ENCODE assay signal across 10 cellular contexts in genomic region chr1:221794079-221794670, GRCh38. TPM values are rescaled to one million over a fixed set of nuclear protein-coding genes. Genes with fewer than 3 reads are reported as not detected.
DNase-seq lines count a peak whose midpoint lies in the region; ATAC-seq and TF ChIP-seq lines count a peak whose summit lies in the region.
"Had no signal": no experiment of that assay in that cellular context is flagged by ENCODE, and none has a peak within 500 bp of the region (broad histone marks: within the 10 kb centered on the region; RNA-seq: fewer than 3 reads in every experiment).

No MANE protein-coding gene starts in this region.

- H4K20me1 ChIP-seq in GM23338 (replicated peaks; ENCODE audit: insufficient read depth), result no peaks in the 10 kb centered on the region

- H3K4me1 Mint-ChIP-seq in CD14-positive monocyte (peaks cover 10% of the 10 kb centered on the region), GM23338 (no peaks in the 10 kb centered on the region), progenitor cell of endocrine pancreas (ENCODE audit: low read depth) (no peaks in the 10 kb centered on the region)
- peaks cover 26% of the 10 kb centered on the region for H3K4me1 Mint-ChIP-seq in activated naive CD8-positive, alpha-beta T cell (ENCODE audit: low read depth)

- no peaks in the 10 kb centered on the region for H3K9me3 ChIP-seq in esophagus squamous epithelium
- H3K9me3 ChIP-seq: neutrophil had no signal

- H3K36me3 Mint-ChIP-seq in CD14-positive monocyte (no peaks in the 10 kb centered on the region), GM23338 (ENCODE audit: low read depth) (no peaks in the 10 kb centered on the region; the same call in 2 of the 3 replicates), progenitor cell of endocrine pancreas (ENCODE audit: insufficient read depth) (no peaks in the 10 kb centered on the region)
- peaks cover under 1% of the 10 kb centered on the region for H3K36me3 Mint-ChIP-seq in activated naive CD8-positive, alpha-beta T cell

- no peaks in the 10 kb centered on the region for H3K79me2 ChIP-seq in GM23338 (replicated peaks; ENCODE audit: insufficient read depth)

- H3K27ac ChIP-seq in GM23338 (ENCODE audit: low read depth), result no peak overlapping the region
- no peak overlapping the region for H3K27ac ChIP-seq in esophagus squamous epithelium
- H3K27ac ChIP-seq: neutrophil had no signal

- no peaks in the 10 kb centered on the region for H3F3A ChIP-seq in GM23338 (replicated peaks; ENCODE audit: low read depth)

- H3K27me3 Mint-ChIP-seq in CD14-positive monocyte (ENCODE audit: low read depth in 3 of 3) (peaks cover 2% of the 10 kb centered on the region in 3 donors), GM23338 (ENCODE audit: insufficient read depth, low read depth, poor library complexity) (no peaks in the 10 kb centered on the region), progenitor cell of endocrine pancreas (peaks cover 5% of the 10 kb centered on the region)
- no peaks in the 10 kb centered on the region for H3K27me3 Mint-ChIP-seq in activated naive CD8-positive, alpha-beta T cell

- H3K4me1 ChIP-seq in GM23338 (ENCODE audit: insufficient read depth) (no peaks in the 10 kb centered on the region), esophagus squamous epithelium (no peaks in the 10 kb centered on the region)

- 36 to 50% methylated on average over 2 of the region's 2 CpGs for WGBS in esophagus squamous epithelium, 2 donors

- H3K27me3 ChIP-seq in GM23338 (ENCODE audit: insufficient read depth) (no peaks in the 10 kb centered on the region), esophagus squamous epithelium (no peaks in the 10 kb centered on the region)
- H3K27me3 ChIP-seq: neutrophil had no signal

- no peaks in the 10 kb centered on the region for H3K36me3 ChIP-seq in GM23338 (ENCODE audit: insufficient read depth)
- no peaks in the 10 kb centered on the region for H3K36me3 ChIP-seq in esophagus squamous epithelium
- H3K36me3 ChIP-seq: neutrophil had no signal

- no peak overlapping the region for H3K4me2 ChIP-seq in GM23338

- no peak for DNase-seq in CD14-positive monocyte (ENCODE audit: low spot score)
- no peak for DNase-seq in GM23338 (ENCODE audit: low spot score)
- DNase-seq in OCI-M2 (lab: John Stamatoyannopoulos, UW; ENCODE audit: unreplicated experiment), result no peak
- DNase-seq in progenitor cell of endocrine pancreas (ENCODE audit: low spot score, unreplicated experiment), result no peak
- DNase-seq in esophagus squamous epithelium (lab: John Stamatoyannopoulos, UW), result no peak
- DNase-seq: activated CD8-positive, alpha-beta memory T cell treated with anti-CD3 and anti-CD28 coated beads, Interleukin-2, amount 50 U/mL, for 48 hours had no signal

- ATAC-seq in GM18909 (IDR thresholded peaks at IDR 0.05; ENCODE audit: poor library complexity, unreplicated experiment) (peak; percentile 62), HG03066 (IDR thresholded peaks at IDR 0.05; ENCODE audit: low read depth, unreplicated experiment) (peak; percentile 40), GM23338 (no peak)

- TF ChIP-seq CTCF in CD14-positive monocyte (IDR thresholded peaks at IDR 0.05) (no peak), GM23338 (conservative IDR thresholded peaks at IDR 0.05; ENCODE audit: low read depth in 2 of 2) (no peak), progenitor cell of endocrine pancreas (IDR thresholded peaks at IDR 0.05; ENCODE audit: unreplicated experiment) (no peak), esophagus squamous epithelium (IDR thresholded peaks at IDR 0.05) (no peak)

- no peak for TF ChIP-seq POLR2A in esophagus squamous epithelium (IDR thresholded peaks at IDR 0.05)

- H3K4me3 ChIP-seq in GM23338 (no peak overlapping the region), esophagus squamous epithelium (no peak overlapping the region)

- H3K4me3 Mint-ChIP-seq in CD14-positive monocyte (peak overlapping the region in 1 of 2 donors; percentile 32), GM23338 (no peak overlapping the region), progenitor cell of endocrine pancreas (ENCODE audit: low read depth) (no peak overlapping the region)
- H3K4me3 Mint-ChIP-seq in activated naive CD8-positive, alpha-beta T cell, result peak overlapping the region; percentile 51

- H3K9me2 ChIP-seq in GM23338 (ENCODE audit: insufficient read depth), result 0 out of 2 replicates have a peak, but pooled peaks cover 4% of the 10 kb centered on the region

- H2AFZ ChIP-seq in GM23338, result no peak overlapping the region

- H3K27ac Mint-ChIP-seq in CD14-positive monocyte (peak overlapping the region in 4 of 7 donors; percentile 10 to 81 (median 46)), GM23338 (no peak overlapping the region), progenitor cell of endocrine pancreas (no peak overlapping the region)
- H3K27ac Mint-ChIP-seq in activated naive CD8-positive, alpha-beta T cell, result peak overlapping the region; percentile 86

- intact Hi-C loops in CD14-positive monocyte (cut with micrococcal nuclease), result no loop called here
- intact Hi-C loops in esophagus squamous epithelium (cut with DNase I), result no loop called here

- H3K9me3 Mint-ChIP-seq in CD14-positive monocyte (peaks cover 0 to 2% (median 0%) of the 10 kb centered on the region in 7 donors), GM23338 (no peaks in the 10 kb centered on the region), progenitor cell of endocrine pancreas (ENCODE audit: low read depth) (no peaks in the 10 kb centered on the region)
- H3K9me3 Mint-ChIP-seq in activated naive CD8-positive, alpha-beta T cell (ENCODE audit: low read depth), result no peaks in the 10 kb centered on the region

TF ChIP-seq in GM23338, 12 proteins besides CTCF, POLR2A, EP300 and RAD21 (continues in another document):
- TF ChIP-seq CREB1 (CRISPR knock-in tag; IDR thresholded peaks at IDR 0.05; ENCODE audit: low read depth) (no peak), STAT1 (IDR thresholded peaks at IDR 0.05; ENCODE audit: unreplicated experiment) (no peak), REST (IDR thresholded peaks at IDR 0.05; ENCODE audit: unreplicated experiment) (no peak), ZNF114 (CRISPR knock-in tag; IDR thresholded peaks at IDR 0.05) (no peak), EZH2phosphoT487 (IDR thresholded peaks at IDR 0.05; ENCODE audit: unreplicated experiment) (no peak), EZH2 (IDR thresholded peaks at IDR 0.05; ENCODE audit: low read depth, unreplicated experiment) (no peak), ZNF331 (CRISPR knock-in tag; IDR thresholded peaks at IDR 0.05; ENCODE audit: low read depth) (no peak), JUNB (IDR thresholded peaks at IDR 0.05; ENCODE audit: unreplicated experiment) (no peak), POLR2AphosphoS5 (IDR thresholded peaks at IDR 0.05; ENCODE audit: low read depth) (no peak), NANOG (IDR thresholded peaks at IDR 0.05; ENCODE audit: borderline replicate concordance) (no peak), ETS1 (IDR thresholded peaks at IDR 0.05) (no peak)

RNA-seq across cellular contexts. Expression of gene DUSP10, which starts 52.3 kb away (rescaled TPM):
- 10 to 100 TPM; 10.4 to 12.7 TPM for polyA plus RNA-seq in CD14-positive monocyte
- 1.0 and 1.5 TPM in 2 replicates for total RNA-seq in GM23338 (2014; rRNA removed; shearing (Covaris generic))
- 1.1 and 1.6 TPM in 2 replicates for polyA plus RNA-seq in GM23338 (2016; fragmentation: Nextera tagmentation; extraction: Ambion mirVana)
- total RNA-seq in progenitor cell of endocrine pancreas, result 9.3 and 10.2 TPM in 2 replicates
- total RNA-seq in esophagus squamous epithelium, result 1 to 10 TPM; 1.4 to 7.4 (median 4.9) TPM

Comparison
In these comparisons a context has a peak if more than half of its experiments do, and no peak if none do; other contexts are left out.
1. H3K27ac Mint-ChIP-seq: peak in CD14-positive monocyte (4 of 7) and activated naive CD8-positive, alpha-beta T cell (single experiment); none in GM23338 (single experiment) and progenitor cell of endocrine pancreas (single experiment).